ENCODE assay signal across 18 cellular contexts in the genomic region with DNA sequence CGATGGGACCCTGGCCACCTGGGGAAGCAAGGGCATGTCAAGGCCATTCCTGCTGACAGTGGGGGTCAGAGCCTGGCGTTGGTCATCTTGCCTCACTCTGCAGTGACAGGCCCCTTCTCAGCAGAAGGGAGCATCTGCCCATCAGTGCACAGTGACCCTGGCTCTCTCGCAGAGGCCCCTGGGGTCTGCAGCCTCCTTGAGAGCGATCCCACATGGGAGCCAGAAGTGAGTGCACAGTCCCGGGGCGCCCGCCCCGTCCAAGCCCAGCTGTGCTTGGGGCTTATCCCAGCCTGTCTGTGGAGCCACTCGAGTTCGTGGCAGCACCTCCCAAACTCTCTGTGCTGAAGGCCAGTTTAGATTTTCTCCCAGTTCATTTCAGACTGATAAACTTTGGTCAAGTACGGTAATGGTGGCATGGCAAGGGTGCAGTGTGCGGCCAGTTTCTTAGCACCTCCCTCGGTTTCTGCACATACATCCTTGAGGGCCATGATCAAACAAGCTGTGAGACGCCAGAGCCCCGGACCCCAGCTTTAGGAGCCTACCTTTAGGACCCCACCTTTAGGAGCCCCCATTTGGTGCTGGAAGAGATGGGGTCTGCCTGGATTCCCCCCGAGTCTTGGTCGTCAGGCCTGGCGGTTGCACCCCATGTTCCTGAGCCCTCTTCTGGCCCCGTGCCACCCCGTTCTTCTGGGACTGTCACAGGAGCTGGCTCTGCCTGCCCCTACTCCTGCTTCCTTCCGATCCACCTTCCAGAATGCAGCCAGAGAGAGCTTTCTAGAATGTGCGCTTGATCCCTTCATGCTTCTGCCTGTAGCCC.
DNase-seq lines count a peak whose midpoint lies in the region; ATAC-seq and TF ChIP-seq lines count a peak whose summit lies in the region.
"Had no signal": no experiment of that assay in that cellular context is flagged by ENCODE, and none has a peak within 500 bp of the region (broad histone marks: within the 10 kb centered on the region; RNA-seq: fewer than 3 reads in every experiment).

No MANE protein-coding gene starts in this region.

- peaks cover 4% of the 10 kb centered on the region; the same call in 1 of the 2 replicates for H3K4me1 ChIP-seq in HEK293 (ENCODE audit: control insufficient read depth, insufficient read depth, low read length)
- H3K4me1 ChIP-seq: BE2C had no signal

- TF ChIP-seq CTCF in HEK293 (tag by site-specific recombination; IDR thresholded peaks at IDR 0.05) (no peak), chondrocyte (IDR thresholded peaks at IDR 0.05) (no peak)

- CTCF ChIA-PET in HEK293 (lab: Yijun Ruan, JAX), result no interaction called here
- CTCF ChIA-PET in activated CD4-positive, alpha-beta memory T cell treated with anti-CD3 and anti-CD28 coated beads, Interleukin-2, amount 10 ng/mL, durations not matched to agents 7 days and 5 days (lab: Charles Lee), result no interaction called here

- H3K27ac ChIP-seq in HEK293 (ENCODE audit: extremely low read depth, low read depth, low read length), result no peak overlapping the region
- H3K27ac ChIP-seq: A549, HL-60 had no signal

- no peak overlapping the region for H3K4me3 Mint-ChIP-seq in chondrocyte (ENCODE audit: unreplicated experiment)
- H3K4me3 Mint-ChIP-seq in stimulated activated naive B cell treated with anti-CD40 and anti-IgM and Interleukin-4, amounts not matched to agents 10 μg/mL and 1 μg/mL and 100 μg/mL, for 72 hours, result no peak overlapping the region
- no peak overlapping the region for H3K4me3 Mint-ChIP-seq in activated CD4-positive, alpha-beta memory T cell treated with anti-CD3 and anti-CD28 coated beads, Interleukin-2, amount 10 ng/mL, durations not matched to agents 7 days and 5 days
- H3K4me3 Mint-ChIP-seq: CD14-positive monocyte; CD8-positive, alpha-beta T cell had no signal

- intact Hi-C loops in left ventricle myocardium superior (cut with micrococcal nuclease) (no loop called here), cardiac septum (cut with DNase I) (no loop called here)

- H3K9me3 ChIP-seq in HEK293 (ENCODE audit: control insufficient read depth, insufficient read depth, low read depth, low read length), result no peaks in the 10 kb centered on the region
- H3K9me3 ChIP-seq: A549, BE2C had no signal

- H3K9me3 Mint-ChIP-seq in chondrocyte (ENCODE audit: low read depth), result no peaks in the 10 kb centered on the region
- H3K9me3 Mint-ChIP-seq in stimulated activated naive B cell treated with anti-CD40 and anti-IgM and Interleukin-4, amounts not matched to agents 10 μg/mL and 1 μg/mL and 100 μg/mL, for 72 hours, result no peaks in the 10 kb centered on the region
- H3K9me3 Mint-ChIP-seq in activated CD4-positive, alpha-beta memory T cell treated with anti-CD3 and anti-CD28 coated beads, Interleukin-2, amount 10 ng/mL, durations not matched to agents 7 days and 5 days, result no peaks in the 10 kb centered on the region
- H3K9me3 Mint-ChIP-seq: CD14-positive monocyte; CD8-positive, alpha-beta T cell had no signal

- H3K27me3 Mint-ChIP-seq in chondrocyte (ENCODE audit: low read depth), result no peaks in the 10 kb centered on the region
- no peaks in the 10 kb centered on the region for H3K27me3 Mint-ChIP-seq in stimulated activated naive B cell treated with anti-CD40 and anti-IgM and Interleukin-4, amounts not matched to agents 10 μg/mL and 1 μg/mL and 100 μg/mL, for 72 hours
- no peaks in the 10 kb centered on the region for H3K27me3 Mint-ChIP-seq in activated CD4-positive, alpha-beta memory T cell treated with anti-CD3 and anti-CD28 coated beads, Interleukin-2, amount 10 ng/mL, durations not matched to agents 7 days and 5 days

- H3K36me3 Mint-ChIP-seq in chondrocyte (ENCODE audit: low read depth), result no peaks in the 10 kb centered on the region
- peaks cover 21 to 41% of the 10 kb centered on the region in 2 donors for H3K36me3 Mint-ChIP-seq in stimulated activated naive B cell treated with anti-CD40 and anti-IgM and Interleukin-4, amounts not matched to agents 10 μg/mL and 1 μg/mL and 100 μg/mL, for 72 hours
- no peaks in the 10 kb centered on the region for H3K36me3 Mint-ChIP-seq in activated CD4-positive, alpha-beta memory T cell treated with anti-CD3 and anti-CD28 coated beads, Interleukin-2, amount 10 ng/mL, durations not matched to agents 7 days and 5 days (ENCODE audit: low read depth)

- H3K27ac Mint-ChIP-seq in chondrocyte (ENCODE audit: unreplicated experiment), result no peak overlapping the region
- H3K27ac Mint-ChIP-seq in stimulated activated naive B cell treated with anti-CD40 and anti-IgM and Interleukin-4, amounts not matched to agents 10 μg/mL and 1 μg/mL and 100 μg/mL, for 72 hours, result peak overlapping the region; percentile 11
- no peak overlapping the region for H3K27ac Mint-ChIP-seq in activated CD4-positive, alpha-beta memory T cell treated with anti-CD3 and anti-CD28 coated beads, Interleukin-2, amount 10 ng/mL, durations not matched to agents 7 days and 5 days
- H3K27ac Mint-ChIP-seq: CD8-positive, alpha-beta T cell had no signal

- ATAC-seq in left ventricle myocardium superior, result no peak
- no peak for ATAC-seq in stimulated activated naive B cell treated with anti-CD40 and anti-IgM and Interleukin-4, amounts not matched to agents 10 μg/mL and 1 μg/mL and 100 μg/mL, for 72 hours (replicated peaks)
- no peak for ATAC-seq in HG02840 (IDR thresholded peaks at IDR 0.05; ENCODE audit: low FRiP score, unreplicated experiment)
- ATAC-seq: A549; CD8-positive, alpha-beta T cell had no signal

- no peaks in the 10 kb centered on the region for H3K36me3 ChIP-seq in HEK293 (ENCODE audit: control insufficient read depth in 2 of 2, insufficient read depth in 1 of 2, low read length in 2 of 2)
- H3K36me3 ChIP-seq: BE2C had no signal

- H3K4me1 Mint-ChIP-seq in chondrocyte (ENCODE audit: low read depth), result no peaks in the 10 kb centered on the region
- peaks cover 2 to 9% of the 10 kb centered on the region in 2 donors for H3K4me1 Mint-ChIP-seq in stimulated activated naive B cell treated with anti-CD40 and anti-IgM and Interleukin-4, amounts not matched to agents 10 μg/mL and 1 μg/mL and 100 μg/mL, for 72 hours
- H3K4me1 Mint-ChIP-seq in activated CD4-positive, alpha-beta memory T cell treated with anti-CD3 and anti-CD28 coated beads, Interleukin-2, amount 10 ng/mL, durations not matched to agents 7 days and 5 days, result peaks cover 15% of the 10 kb centered on the region

- POLR2A ChIA-PET in HEK293 (lab: Yijun Ruan, JAX), result no interaction called here
- POLR2A ChIA-PET in activated CD4-positive, alpha-beta memory T cell treated with anti-CD3 and anti-CD28 coated beads, Interleukin-2, amount 10 ng/mL, durations not matched to agents 7 days and 5 days (lab: Charles Lee), result no interaction called here

- DNase-seq in left ventricle myocardium superior (peak; percentile 24), cardiac septum (ENCODE audit: low spot score) (no peak), chondrocyte (ENCODE audit: low spot score) (peak; percentile 75), mucosa of gallbladder (ENCODE audit: low spot score) (no peak)
- DNase-seq in stimulated activated naive B cell treated with anti-CD40 and anti-IgM and Interleukin-4, amounts not matched to agents 10 μg/mL and 1 μg/mL and 100 μg/mL, for 72 hours, result no peak
- DNase-seq in activated CD4-positive, alpha-beta memory T cell treated with anti-CD3 and anti-CD28 coated beads, Interleukin-2, amount 10 ng/mL, durations not matched to agents 7 days and 5 days, result no peak
- DNase-seq: BE2C; CD8-positive, alpha-beta T cell; COR-L47; DMS153; DMS79 treated with DMSO at 0.1 percent for 48 hours; EL; HCEC 1CT had no signal

- H3K4me3 ChIP-seq in HEK293 (ENCODE audit: low read depth, low read length), result no peak overlapping the region
- H3K4me3 ChIP-seq: A549 had no signal

TF ChIP-seq in HEK293, 187 proteins besides CTCF, POLR2A, EP300 and RAD21:
- TF ChIP-seq ZIC2 (tag by site-specific recombination; IDR thresholded peaks at IDR 0.05) (peak; percentile 3; the same call in 1 of the 2 replicates), ZNF426 (tag by site-specific recombination; IDR thresholded peaks at IDR 0.05) (no peak), MZF1 (tag by site-specific recombination; IDR thresholded peaks at IDR 0.05; ENCODE audit: borderline replicate concordance) (no peak), ZNF660 (tag by site-specific recombination; IDR thresholded peaks at IDR 0.05) (no peak), ZNF350 (tag by site-specific recombination; IDR thresholded peaks at IDR 0.05) (no peak), ZNF366 (tag by site-specific recombination; conservative IDR thresholded peaks at IDR 0.05) (no peak), ZNF670 (tag by site-specific recombination; IDR thresholded peaks at IDR 0.05; ENCODE audit: low read depth) (no peak)
- TF ChIP-seq, protein P1, sequence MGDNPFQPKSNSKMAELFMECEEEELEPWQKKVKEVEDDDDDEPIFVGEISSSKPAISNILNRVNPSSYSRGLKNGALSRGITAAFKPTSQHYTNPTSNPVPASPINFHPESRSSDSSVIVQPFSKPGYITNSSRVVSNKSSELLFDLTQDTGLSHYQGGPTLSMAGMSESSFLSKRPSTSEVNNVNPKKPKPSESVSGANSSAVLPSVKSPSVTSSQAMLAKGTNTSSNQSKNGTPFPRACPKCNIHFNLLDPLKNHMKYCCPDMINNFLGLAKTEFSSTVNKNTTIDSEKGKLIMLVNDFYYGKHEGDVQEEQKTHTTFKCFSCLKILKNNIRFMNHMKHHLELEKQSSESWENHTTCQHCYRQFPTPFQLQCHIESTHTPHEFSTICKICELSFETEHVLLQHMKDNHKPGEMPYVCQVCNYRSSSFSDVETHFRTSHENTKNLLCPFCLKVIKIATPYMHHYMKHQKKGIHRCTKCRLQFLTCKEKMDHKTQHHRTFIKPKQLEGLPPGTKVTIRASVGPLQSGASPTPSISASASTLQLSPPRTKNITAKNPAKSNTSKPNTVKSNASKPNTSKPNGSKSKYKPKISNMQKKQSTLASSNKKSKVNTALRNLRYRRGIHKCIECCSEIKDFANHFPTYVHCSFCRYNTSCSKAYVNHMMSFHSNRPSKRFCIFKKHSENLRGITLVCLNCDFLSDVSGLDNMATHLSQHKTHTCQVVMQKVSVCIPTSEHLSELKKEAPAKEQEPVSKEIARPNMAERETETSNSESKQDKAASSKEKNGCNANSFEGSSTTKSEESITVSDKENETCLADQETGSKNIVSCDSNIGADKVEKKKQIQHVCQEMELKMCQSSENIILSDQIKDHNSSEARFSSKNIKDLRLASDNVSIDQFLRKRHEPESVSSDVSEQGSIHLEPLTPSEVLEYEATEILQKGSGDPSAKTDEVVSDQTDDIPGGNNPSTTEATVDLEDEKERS (tag by site-specific recombination; IDR thresholded peaks at IDR 0.05), result no peak

Comparison
In these comparisons a context has a peak if more than half of its experiments do, and no peak if none do; other contexts are left out.
1. DNase-seq: peak in left ventricle myocardium superior (single experiment) and chondrocyte (single experiment); none in cardiac septum (single experiment), stimulated activated naive B cell treated with anti-CD40 and anti-IgM and Interleukin-4, amounts not matched to agents 10 μg/mL and 1 μg/mL and 100 μg/mL, for 72 hours (single experiment), activated CD4-positive, alpha-beta memory T cell treated with anti-CD3 and anti-CD28 coated beads, Interleukin-2, amount 10 ng/mL, durations not matched to agents 7 days and 5 days (single experiment) and mucosa of gallbladder (single experiment).